Comparison of ENCODE assay signal across 7 cellular contexts in genomic region chrX:79933938-79934337, GRCh38.
"Had no signal": no experiment of that assay in that cellular context is flagged by ENCODE, and none has a peak within 500 bp of the region (broad histone marks: within the 10 kb centered on the region; RNA-seq: fewer than 3 reads in every experiment).

No MANE protein-coding gene starts in this region.

- ATAC-seq: HepG2 had no signal

- H3K4me2 ChIP-seq: KMS-11 had no signal

- H3K27ac ChIP-seq: HL-60, KMS-11 had no signal

- DNase-seq: IMR-90, KBM-7, KG1 had no signal

- FAIRE-seq: HepG2, HTR-8/SVneo had no signal

- H3K9ac ChIP-seq: KMS-11 had no signal
